ENCODE assay signal across 8 cellular contexts in genomic region chr5:11455505-11455904, GRCh38.
"Had no signal": no experiment of that assay in that cellular context is flagged by ENCODE, and none has a peak within 500 bp of the region (broad histone marks: within the 10 kb centered on the region; RNA-seq: fewer than 3 reads in every experiment).

No MANE protein-coding gene starts in this region.

- H3K9me3 ChIP-seq: HAP-1 had no signal

- H2AFZ ChIP-seq: GM23248, GM23338 had no signal

- H3K4me2 ChIP-seq: GM23338 had no signal

- H3K4me3 ChIP-seq: GM23248, GM23338, HAP-1 had no signal

- H3K36me3 ChIP-seq: HAP-1 had no signal

- DNase-seq: GM23248, GOT3, H7, H9, HCEC 1CT, HFFc6 had no signal

- H3K9ac ChIP-seq: GM23248 had no signal

- H3K27ac ChIP-seq: GM23248 had no signal
